In the genomic region with DNA sequence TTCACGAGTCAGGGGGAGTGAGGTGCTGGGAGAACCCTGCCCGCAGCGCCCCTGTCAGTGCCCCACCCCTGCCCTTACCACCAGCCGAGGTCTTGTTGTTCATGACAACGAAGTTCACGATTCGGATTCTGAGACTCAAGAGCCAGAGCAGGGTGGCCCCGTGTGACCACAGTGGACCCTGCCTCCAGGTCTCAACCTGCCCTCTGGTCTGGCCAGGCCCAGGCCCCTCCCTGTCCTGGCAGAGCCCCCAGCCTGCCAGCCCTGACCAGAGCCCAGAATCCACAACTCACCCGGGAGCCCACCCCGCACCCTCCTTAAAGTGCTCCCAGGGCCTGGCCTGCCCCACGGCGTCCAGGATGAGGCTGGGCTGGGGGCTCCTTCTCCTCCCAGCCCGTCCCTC, we compare ENCODE assay signal across 25 cellular contexts. TPM values are rescaled to one million over a fixed set of nuclear protein-coding genes. Genes with fewer than 3 reads are reported as not detected.
"Had no signal": no experiment of that assay in that cellular context is flagged by ENCODE, and none has a peak within 500 bp of the region (broad histone marks: within the 10 kb centered on the region; RNA-seq: fewer than 3 reads in every experiment).

No MANE protein-coding gene starts in this region.

- H3K27me3 Mint-ChIP-seq: activated CD4-positive, alpha-beta T cell treated with anti-CD3 and anti-CD28 coated beads for 36 hours; activated CD4-positive, alpha-beta T cell treated with anti-CD3 and anti-CD28 coated beads, Interleukin-2, amount 10 ng/mL, durations not matched to agents 7 days and 5 days; activated T-cell treated with anti-CD3 and anti-CD28 coated beads, Interleukin-2, amount 50 U/mL, for 24 hours had no signal

- H3K27ac Mint-ChIP-seq: activated CD4-positive, alpha-beta T cell treated with anti-CD3 and anti-CD28 coated beads for 36 hours; activated CD4-positive, alpha-beta T cell treated with anti-CD3 and anti-CD28 coated beads, Interleukin-2, amount 10 ng/mL, durations not matched to agents 7 days and 5 days; activated CD8-positive, alpha-beta T cell treated with anti-CD3 and anti-CD28 coated beads, Interleukin-2, amount 10 ng/mL, durations not matched to agents 7 days and 5 days; activated naive CD4-positive, alpha-beta T cell treated with anti-CD3 and anti-CD28 coated beads for 36 hours; activated naive CD4-positive, alpha-beta T cell treated with anti-CD3 and anti-CD28 coated beads, Interleukin-2, amount 50 U/mL, for 72 hours; activated T-cell treated with anti-CD3 and anti-CD28 coated beads, Interleukin-2, amount 50 U/mL, for 24 hours; activated T-helper 1 cell treated with anti-CD3 and anti-CD28 coated beads, Interleukin-12 subunit alpha, Interleukin-12 subunit beta, Interleukin-2, Interleukin-4 antibody, amounts not matched to agents 30 ng/mL and 10 ng/mL and 1 ng/mL, durations not matched to agents 14 hours and 24 hours and 36 hours; brain; T-helper 1 cell treated with Interleukin-12 subunit alpha and Interleukin-12 subunit beta and Interleukin-4 antibody, amounts not matched to agents 30 μg/mL and 1 μg/mL, for 36 hours; T-helper 2 cell treated with Interferon-gamma antibody and Interleukin-4, amounts not matched to agents 5 μg/mL and 100 μg/mL, for 36 hours had no signal

- H3K4me3 ChIP-seq: adrenal gland, K562, Peyer's patch had no signal

- H3K4me1 ChIP-seq: adrenal gland, Peyer's patch had no signal

- H3K27me3 ChIP-seq: adrenal gland, Peyer's patch had no signal

- ATAC-seq: activated CD4-positive, alpha-beta T cell treated with anti-CD3 and anti-CD28 coated beads for 36 hours; activated CD4-positive, CD25-positive, alpha-beta regulatory T cell treated with anti-CD3 and anti-CD28 coated beads, Interleukin-2, amount 50 U/mL, for 24 hours; activated CD8-positive, alpha-beta T cell treated with anti-CD3 and anti-CD28 coated beads, Interleukin-2, amount 10 ng/mL, durations not matched to agents 7 days and 5 days; activated naive CD4-positive, alpha-beta T cell treated with anti-CD3 and anti-CD28 coated beads, Interleukin-2, amount 50 U/mL, for 72 hours; K562; WTC11 had no signal

- H3K9me3 Mint-ChIP-seq: activated CD4-positive, alpha-beta T cell treated with anti-CD3 and anti-CD28 coated beads, Interleukin-2, amount 10 ng/mL, durations not matched to agents 7 days and 5 days; activated naive CD4-positive, alpha-beta T cell treated with anti-CD3 and anti-CD28 coated beads for 36 hours; activated naive CD4-positive, alpha-beta T cell treated with anti-CD3 and anti-CD28 coated beads, Interleukin-2, amount 50 U/mL, for 72 hours; activated T-cell treated with anti-CD3 and anti-CD28 coated beads, Interleukin-2, amount 50 U/mL, for 24 hours; activated T-helper 1 cell treated with anti-CD3 and anti-CD28 coated beads, Interleukin-12 subunit alpha, Interleukin-12 subunit beta, Interleukin-2, Interleukin-4 antibody, amounts not matched to agents 30 ng/mL and 10 ng/mL and 1 ng/mL, durations not matched to agents 14 hours and 24 hours and 36 hours; T-helper 1 cell treated with Interleukin-12 subunit alpha and Interleukin-12 subunit beta and Interleukin-4 antibody, amounts not matched to agents 30 μg/mL and 1 μg/mL, for 36 hours; T-helper 2 cell treated with Interferon-gamma antibody and Interleukin-4, amounts not matched to agents 5 μg/mL and 100 μg/mL, for 36 hours had no signal

- H3K4me3 Mint-ChIP-seq: activated CD4-positive, alpha-beta T cell treated with anti-CD3 and anti-CD28 coated beads for 36 hours; activated CD4-positive, alpha-beta T cell treated with anti-CD3 and anti-CD28 coated beads, Interleukin-2, amount 10 ng/mL, durations not matched to agents 7 days and 5 days; activated CD8-positive, alpha-beta T cell treated with anti-CD3 and anti-CD28 coated beads, Interleukin-2, amount 10 ng/mL, durations not matched to agents 7 days and 5 days; activated naive CD4-positive, alpha-beta T cell treated with anti-CD3 and anti-CD28 coated beads for 36 hours; activated T-cell treated with anti-CD3 and anti-CD28 coated beads, Interleukin-2, amount 50 U/mL, for 24 hours; activated T-helper 1 cell treated with anti-CD3 and anti-CD28 coated beads, Interleukin-12 subunit alpha, Interleukin-12 subunit beta, Interleukin-2, Interleukin-4 antibody, amounts not matched to agents 30 ng/mL and 10 ng/mL and 1 ng/mL, durations not matched to agents 14 hours and 24 hours and 36 hours; brain; T-helper 1 cell treated with Interleukin-12 subunit alpha and Interleukin-12 subunit beta and Interleukin-4 antibody, amounts not matched to agents 30 μg/mL and 1 μg/mL, for 36 hours; T-helper 2 cell treated with Interferon-gamma antibody and Interleukin-4, amounts not matched to agents 5 μg/mL and 100 μg/mL, for 36 hours; WTC11 had no signal

- H3K4me1 Mint-ChIP-seq: activated CD4-positive, alpha-beta T cell treated with anti-CD3 and anti-CD28 coated beads for 36 hours; brain; WTC11 had no signal

- H3K9me3 ChIP-seq: adrenal gland, Peyer's patch had no signal

- H3K36me3 ChIP-seq: adrenal gland had no signal

- DNase-seq: activated CD4-positive, alpha-beta T cell treated with anti-CD3 and anti-CD28 coated beads for 36 hours; activated CD4-positive, alpha-beta T cell treated with anti-CD3 and anti-CD28 coated beads, Interleukin-2, amount 10 ng/mL, durations not matched to agents 7 days and 5 days; activated CD4-positive, alpha-beta T cell treated with anti-CD3 and anti-CD28 coated beads, Interleukin-2, amount 50 U/mL, for 48 hours; activated CD8-positive, alpha-beta T cell treated with anti-CD3 and anti-CD28 coated beads, Interleukin-2, amount 10 ng/mL, durations not matched to agents 7 days and 5 days; activated gamma-delta T cell treated with Interleukin-2 at 50 U/mL for 16 hours; activated naive CD4-positive, alpha-beta T cell treated with anti-CD3 and anti-CD28 coated beads for 36 hours; activated T-cell treated with anti-CD3 and anti-CD28 coated beads, Interleukin-2, amount 50 U/mL, for 24 hours; adrenal gland; central memory CD4-positive, alpha-beta T cell; NCI-H1092 treated with DMSO at 0.1 percent for 48 hours; NCI-H1417; NCI-H187 treated with DMSO at 0.1 percent for 48 hours; NCI-H2081; NCI-H345; NCI-H524 treated with DMSO at 0.1 percent for 48 hours; Peyer's patch; RPMI8226 had no signal

- H3K27ac ChIP-seq: adrenal gland, Peyer's patch had no signal

RNA-seq across cellular contexts. Expression of gene PKP3, which starts 37.9 kb away (rescaled TPM):
- total RNA-seq: activated CD4-positive, alpha-beta T cell treated with anti-CD3 and anti-CD28 coated beads, Interleukin-2, amount 10 ng/mL, durations not matched to agents 7 days and 5 days; activated naive CD4-positive, alpha-beta T cell treated with anti-CD3 and anti-CD28 coated beads for 36 hours; activated T-helper 1 cell treated with anti-CD3 and anti-CD28 coated beads, Interleukin-12 subunit alpha, Interleukin-12 subunit beta, Interleukin-2, Interleukin-4 antibody, amounts not matched to agents 30 ng/mL and 10 ng/mL and 1 ng/mL, durations not matched to agents 14 hours and 24 hours and 36 hours had no signal
